Comparison of ENCODE assay signal across 8 cellular contexts in genomic region chr20:49276201-49276894, GRCh38. TPM values are rescaled to one million over a fixed set of nuclear protein-coding genes. Genes with fewer than 3 reads are reported as not detected.
DNase-seq lines count a peak whose midpoint lies in the region; ATAC-seq and TF ChIP-seq lines count a peak whose summit lies in the region.

No MANE protein-coding gene starts in this region.

- H3K27ac Mint-ChIP-seq in MCF 10A (ENCODE audit: low read depth, unreplicated experiment), result peak overlapping the region; percentile 96

- TF ChIP-seq CTCF in MCF 10A (IDR thresholded peaks at IDR 0.05; ENCODE audit: unreplicated experiment), result no peak

- peak overlapping the region; percentile 81 for H3K4me3 Mint-ChIP-seq in MCF 10A (ENCODE audit: unreplicated experiment)

- H3K27me3 Mint-ChIP-seq in MCF 10A (ENCODE audit: insufficient read depth, unreplicated experiment), result no peaks in the 10 kb centered on the region

- peaks cover 81% of the 10 kb centered on the region for H3K36me3 Mint-ChIP-seq in MCF 10A (ENCODE audit: insufficient read depth, unreplicated experiment)

- POLR2A ChIA-PET in MCF 10A (lab: Yijun Ruan, JAX), result interaction anchor here (0.5 to 8.8 kb wide), 21 partner anchors 9 to 1566 kb away, joined by 3 to 170 read pairs (median 5); partner anchors contain the start of genes CSE1L, DDX27 and STAU1

- intact Hi-C loops in MCF 10A (cut with micrococcal nuclease), result no loop called here

- CTCF ChIA-PET in MCF 10A (lab: Yijun Ruan, JAX), result interaction anchor here (0.6 to 1.2 kb wide), 7 partner anchors 12 to 121 kb away, joined by 3 to 4 read pairs (median 4); no protein-coding TSS in a partner anchor

- peak; percentile 73 for DNase-seq in DMS79 treated with DMSO at 0.1 percent for 48 hours (lab: John Stamatoyannopoulos, UW)
- peak; percentile 44 for DNase-seq in LoVo (ENCODE audit: low spot score)
- peak; percentile 18 to 68 for DNase-seq in SW 1271 (lab: John Stamatoyannopoulos, UW)
- peak; percentile 75 for DNase-seq in MCF 10A (ENCODE audit: unreplicated experiment)
- DNase-seq in medulla oblongata (ENCODE audit: extremely low spot score), result peak; percentile 60
- DNase-seq in stimulated activated naive CD4-positive, alpha-beta T cell (lab: John Stamatoyannopoulos, UW), result peak in 4 of 6 experiments; percentile 3 to 19 (median 16)

- ATAC-seq in HG03039 (IDR thresholded peaks at IDR 0.05; ENCODE audit: unreplicated experiment) (no peak), GM19395 (IDR thresholded peaks at IDR 0.05; ENCODE audit: unreplicated experiment) (no peak)

- TSS peak; percentile 19 for BruUV-seq in MCF 10A (replicated peaks; lab: Mats Ljungman, UMichigan)

- H3K9me3 Mint-ChIP-seq in MCF 10A (ENCODE audit: unreplicated experiment), result no peaks in the 10 kb centered on the region

- peaks cover 31% of the 10 kb centered on the region for H3K4me1 Mint-ChIP-seq in MCF 10A (ENCODE audit: insufficient read depth, unreplicated experiment)

RNA-seq across cellular contexts. Expression of gene ZNFX1, which starts 1.5 kb away (rescaled TPM):
- 24.3 and 26.8 TPM in 2 replicates for total RNA-seq in MCF 10A (2022)

RNA-seq across cellular contexts. Expression of gene DDX27, which starts 57.1 kb away (rescaled TPM):
- 45.7 and 56.4 TPM in 2 replicates for total RNA-seq in MCF 10A (2022)

Comparison
In these comparisons a context has a peak if more than half of its experiments do, and no peak if none do; other contexts are left out.
1. DNase-seq: peak in every context shown above with its lines; median percentile 75 in MCF 10A; 73 in DMS79 treated with DMSO at 0.1 percent for 48 hours; 60 in medulla oblongata; 44 in LoVo; 43 in SW 1271; 16 in stimulated activated naive CD4-positive, alpha-beta T cell.